In the genomic region with DNA sequence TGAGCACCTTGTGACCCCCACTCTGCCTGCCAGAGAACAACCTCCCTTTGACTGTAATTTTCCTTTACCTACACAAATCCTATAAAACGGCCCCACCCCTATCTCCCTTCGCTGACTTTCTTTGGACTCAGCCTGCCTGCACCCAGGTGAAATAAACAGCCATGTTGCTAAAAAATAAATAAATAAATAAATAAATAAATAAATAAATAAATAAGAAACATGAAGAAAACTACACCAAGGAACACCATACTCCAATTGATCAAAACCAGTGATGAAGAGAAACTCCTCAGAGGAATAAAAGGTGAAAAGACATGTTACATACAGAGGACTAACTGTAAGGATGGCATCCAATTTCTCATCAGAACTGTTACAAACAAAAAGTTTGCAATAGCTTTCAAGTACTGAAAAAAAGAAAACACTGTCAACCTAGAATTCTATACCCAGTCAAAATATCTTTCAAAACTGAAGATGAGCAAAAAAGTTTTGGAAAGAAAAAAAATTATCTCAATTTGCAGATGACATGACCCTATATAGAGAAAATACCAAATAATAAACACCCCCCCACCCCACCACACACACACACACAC, we compare ENCODE assay signal across 2 cellular contexts.
TF ChIP-seq lines count a peak whose summit lies in the region.

No MANE protein-coding gene starts in this region.

TF ChIP-seq in A549, 52 proteins besides CTCF, POLR2A, EP300 and RAD21 (continued from another document):
- TF ChIP-seq, protein P1, sequence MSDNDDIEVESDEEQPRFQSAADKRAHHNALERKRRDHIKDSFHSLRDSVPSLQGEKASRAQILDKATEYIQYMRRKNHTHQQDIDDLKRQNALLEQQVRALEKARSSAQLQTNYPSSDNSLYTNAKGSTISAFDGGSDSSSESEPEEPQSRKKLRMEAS (IDR thresholded peaks at IDR 0.05) = no peak
- no peak for TF ChIP-seq JUN (IDR thresholded peaks at IDR 0.05)

TF ChIP-seq in K562, 482 proteins besides CTCF, POLR2A, EP300 and RAD21:
- peak; percentile 92 for TF ChIP-seq ZFP1 (CRISPR knock-in tag; IDR thresholded peaks at IDR 0.05)
- TF ChIP-seq, protein P2, sequence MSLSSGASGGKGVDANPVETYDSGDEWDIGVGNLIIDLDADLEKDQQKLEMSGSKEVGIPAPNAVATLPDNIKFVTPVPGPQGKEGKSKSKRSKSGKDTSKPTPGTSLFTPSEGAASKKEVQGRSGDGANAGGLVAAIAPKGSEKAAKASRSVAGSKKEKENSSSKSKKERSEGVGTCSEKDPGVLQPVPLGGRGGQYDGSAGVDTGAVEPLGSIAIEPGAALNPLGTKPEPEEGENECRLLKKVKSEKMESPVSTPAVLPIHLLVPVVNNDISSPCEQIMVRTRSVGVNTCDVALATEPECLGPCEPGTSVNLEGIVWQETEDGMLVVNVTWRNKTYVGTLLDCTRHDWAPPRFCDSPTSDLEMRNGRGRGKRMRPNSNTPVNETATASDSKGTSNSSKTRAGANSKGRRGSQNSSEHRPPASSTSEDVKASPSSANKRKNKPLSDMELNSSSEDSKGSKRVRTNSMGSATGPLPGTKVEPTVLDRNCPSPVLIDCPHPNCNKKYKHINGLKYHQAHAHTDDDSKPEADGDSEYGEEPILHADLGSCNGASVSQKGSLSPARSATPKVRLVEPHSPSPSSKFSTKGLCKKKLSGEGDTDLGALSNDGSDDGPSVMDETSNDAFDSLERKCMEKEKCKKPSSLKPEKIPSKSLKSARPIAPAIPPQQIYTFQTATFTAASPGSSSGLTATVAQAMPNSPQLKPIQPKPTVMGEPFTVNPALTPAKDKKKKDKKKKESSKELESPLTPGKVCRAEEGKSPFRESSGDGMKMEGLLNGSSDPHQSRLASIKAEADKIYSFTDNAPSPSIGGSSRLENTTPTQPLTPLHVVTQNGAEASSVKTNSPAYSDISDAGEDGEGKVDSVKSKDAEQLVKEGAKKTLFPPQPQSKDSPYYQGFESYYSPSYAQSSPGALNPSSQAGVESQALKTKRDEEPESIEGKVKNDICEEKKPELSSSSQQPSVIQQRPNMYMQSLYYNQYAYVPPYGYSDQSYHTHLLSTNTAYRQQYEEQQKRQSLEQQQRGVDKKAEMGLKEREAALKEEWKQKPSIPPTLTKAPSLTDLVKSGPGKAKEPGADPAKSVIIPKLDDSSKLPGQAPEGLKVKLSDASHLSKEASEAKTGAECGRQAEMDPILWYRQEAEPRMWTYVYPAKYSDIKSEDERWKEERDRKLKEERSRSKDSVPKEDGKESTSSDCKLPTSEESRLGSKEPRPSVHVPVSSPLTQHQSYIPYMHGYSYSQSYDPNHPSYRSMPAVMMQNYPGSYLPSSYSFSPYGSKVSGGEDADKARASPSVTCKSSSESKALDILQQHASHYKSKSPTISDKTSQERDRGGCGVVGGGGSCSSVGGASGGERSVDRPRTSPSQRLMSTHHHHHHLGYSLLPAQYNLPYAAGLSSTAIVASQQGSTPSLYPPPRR (CRISPR knock-in tag; IDR thresholded peaks at IDR 0.05; ENCODE audit: borderline replicate concordance) = no peak
- TF ChIP-seq, protein P3, sequence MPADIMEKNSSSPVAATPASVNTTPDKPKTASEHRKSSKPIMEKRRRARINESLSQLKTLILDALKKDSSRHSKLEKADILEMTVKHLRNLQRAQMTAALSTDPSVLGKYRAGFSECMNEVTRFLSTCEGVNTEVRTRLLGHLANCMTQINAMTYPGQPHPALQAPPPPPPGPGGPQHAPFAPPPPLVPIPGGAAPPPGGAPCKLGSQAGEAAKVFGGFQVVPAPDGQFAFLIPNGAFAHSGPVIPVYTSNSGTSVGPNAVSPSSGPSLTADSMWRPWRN (IDR thresholded peaks at IDR 0.05; ENCODE audit: low read depth) = no peak
- peak in 1 of 2 experiments; percentile 71; a peak in 2 of 4 replicates for TF ChIP-seq TRIM24 (IDR thresholded peaks at IDR 0.05)
- TF ChIP-seq, protein P4, sequence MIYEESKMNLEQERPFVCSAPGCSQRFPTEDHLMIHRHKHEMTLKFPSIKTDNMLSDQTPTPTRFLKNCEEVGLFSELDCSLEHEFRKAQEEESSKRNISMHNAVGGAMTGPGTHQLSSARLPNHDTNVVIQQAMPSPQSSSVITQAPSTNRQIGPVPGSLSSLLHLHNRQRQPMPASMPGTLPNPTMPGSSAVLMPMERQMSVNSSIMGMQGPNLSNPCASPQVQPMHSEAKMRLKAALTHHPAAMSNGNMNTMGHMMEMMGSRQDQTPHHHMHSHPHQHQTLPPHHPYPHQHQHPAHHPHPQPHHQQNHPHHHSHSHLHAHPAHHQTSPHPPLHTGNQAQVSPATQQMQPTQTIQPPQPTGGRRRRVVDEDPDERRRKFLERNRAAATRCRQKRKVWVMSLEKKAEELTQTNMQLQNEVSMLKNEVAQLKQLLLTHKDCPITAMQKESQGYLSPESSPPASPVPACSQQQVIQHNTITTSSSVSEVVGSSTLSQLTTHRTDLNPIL (CRISPR knock-in tag; IDR thresholded peaks at IDR 0.05) = no peak
- TF ChIP-seq, protein P5, sequence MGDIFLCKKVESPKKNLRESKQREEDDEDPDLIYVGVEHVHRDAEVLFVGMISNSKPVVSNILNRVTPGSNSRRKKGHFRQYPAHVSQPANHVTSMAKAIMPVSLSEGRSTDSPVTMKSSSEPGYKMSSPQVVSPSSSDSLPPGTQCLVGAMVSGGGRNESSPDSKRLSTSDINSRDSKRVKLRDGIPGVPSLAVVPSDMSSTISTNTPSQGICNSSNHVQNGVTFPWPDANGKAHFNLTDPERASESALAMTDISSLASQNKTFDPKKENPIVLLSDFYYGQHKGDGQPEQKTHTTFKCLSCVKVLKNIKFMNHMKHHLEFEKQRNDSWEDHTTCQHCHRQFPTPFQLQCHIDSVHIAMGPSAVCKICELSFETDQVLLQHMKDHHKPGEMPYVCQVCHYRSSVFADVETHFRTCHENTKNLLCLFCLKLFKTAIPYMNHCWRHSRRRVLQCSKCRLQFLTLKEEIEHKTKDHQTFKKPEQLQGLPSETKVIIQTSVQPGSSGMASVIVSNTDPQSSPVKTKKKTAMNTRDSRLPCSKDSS (IDR thresholded peaks at IDR 0.05; ENCODE audit: low read depth, partially characterized antibody) = peak; percentile 85
- TF ChIP-seq DPF2 (IDR thresholded peaks at IDR 0.05) = no peak
- TF ChIP-seq, protein P6, sequence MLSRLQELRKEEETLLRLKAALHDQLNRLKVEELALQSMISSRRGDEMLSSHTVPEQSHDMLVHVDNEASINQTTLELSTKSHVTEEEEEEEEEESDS (CRISPR knock-in tag; IDR thresholded peaks at IDR 0.05) = no peak
- TF ChIP-seq, protein P7, sequence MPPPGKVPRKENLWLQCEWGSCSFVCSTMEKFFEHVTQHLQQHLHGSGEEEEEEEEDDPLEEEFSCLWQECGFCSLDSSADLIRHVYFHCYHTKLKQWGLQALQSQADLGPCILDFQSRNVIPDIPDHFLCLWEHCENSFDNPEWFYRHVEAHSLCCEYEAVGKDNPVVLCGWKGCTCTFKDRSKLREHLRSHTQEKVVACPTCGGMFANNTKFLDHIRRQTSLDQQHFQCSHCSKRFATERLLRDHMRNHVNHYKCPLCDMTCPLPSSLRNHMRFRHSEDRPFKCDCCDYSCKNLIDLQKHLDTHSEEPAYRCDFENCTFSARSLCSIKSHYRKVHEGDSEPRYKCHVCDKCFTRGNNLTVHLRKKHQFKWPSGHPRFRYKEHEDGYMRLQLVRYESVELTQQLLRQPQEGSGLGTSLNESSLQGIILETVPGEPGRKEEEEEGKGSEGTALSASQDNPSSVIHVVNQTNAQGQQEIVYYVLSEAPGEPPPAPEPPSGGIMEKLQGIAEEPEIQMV (tag; conservative IDR thresholded peaks at IDR 0.05; ENCODE audit: low read depth) = no peak
- no peak for TF ChIP-seq ZNF184 (CRISPR knock-in tag; IDR thresholded peaks at IDR 0.05)
- TF ChIP-seq, protein P8, sequence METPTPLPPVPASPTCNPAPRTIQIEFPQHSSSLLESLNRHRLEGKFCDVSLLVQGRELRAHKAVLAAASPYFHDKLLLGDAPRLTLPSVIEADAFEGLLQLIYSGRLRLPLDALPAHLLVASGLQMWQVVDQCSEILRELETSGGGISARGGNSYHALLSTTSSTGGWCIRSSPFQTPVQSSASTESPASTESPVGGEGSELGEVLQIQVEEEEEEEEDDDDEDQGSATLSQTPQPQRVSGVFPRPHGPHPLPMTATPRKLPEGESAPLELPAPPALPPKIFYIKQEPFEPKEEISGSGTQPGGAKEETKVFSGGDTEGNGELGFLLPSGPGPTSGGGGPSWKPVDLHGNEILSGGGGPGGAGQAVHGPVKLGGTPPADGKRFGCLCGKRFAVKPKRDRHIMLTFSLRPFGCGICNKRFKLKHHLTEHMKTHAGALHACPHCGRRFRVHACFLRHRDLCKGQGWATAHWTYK (CRISPR knock-in tag; IDR thresholded peaks at IDR 0.05) = no peak
- no peak for TF ChIP-seq SLC30A9 (CRISPR knock-in tag; IDR thresholded peaks at IDR 0.05)
- no peak for TF ChIP-seq CBFA2T2 (conservative IDR thresholded peaks at IDR 0.05)
- no peak for TF ChIP-seq CREB1 (IDR thresholded peaks at IDR 0.05)
- TF ChIP-seq CREB1 (CRISPR knock-in tag; IDR thresholded peaks at IDR 0.05) = no peak
- TF ChIP-seq ELF4 (CRISPR knock-in tag; IDR thresholded peaks at IDR 0.05) = 0 out of 2 replicates have a peak, but pooled peaks have one; percentile 11
- no peak for TF ChIP-seq PHF8 (IDR thresholded peaks at IDR 0.05; ENCODE audit: borderline replicate concordance, low read length)
- TF ChIP-seq, protein P9, sequence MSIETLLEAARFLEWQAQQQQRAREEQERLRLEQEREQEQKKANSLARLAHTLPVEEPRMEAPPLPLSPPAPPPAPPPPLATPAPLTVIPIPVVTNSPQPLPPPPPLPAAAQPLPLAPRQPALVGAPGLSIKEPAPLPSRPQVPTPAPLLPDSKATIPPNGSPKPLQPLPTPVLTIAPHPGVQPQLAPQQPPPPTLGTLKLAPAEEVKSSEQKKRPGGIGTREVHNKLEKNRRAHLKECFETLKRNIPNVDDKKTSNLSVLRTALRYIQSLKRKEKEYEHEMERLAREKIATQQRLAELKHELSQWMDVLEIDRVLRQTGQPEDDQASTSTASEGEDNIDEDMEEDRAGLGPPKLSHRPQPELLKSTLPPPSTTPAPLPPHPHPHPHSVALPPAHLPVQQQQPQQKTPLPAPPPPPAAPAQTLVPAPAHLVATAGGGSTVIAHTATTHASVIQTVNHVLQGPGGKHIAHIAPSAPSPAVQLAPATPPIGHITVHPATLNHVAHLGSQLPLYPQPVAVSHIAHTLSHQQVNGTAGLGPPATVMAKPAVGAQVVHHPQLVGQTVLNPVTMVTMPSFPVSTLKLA (conservative IDR thresholded peaks at IDR 0.05) = no peak
- TF ChIP-seq, protein P10, sequence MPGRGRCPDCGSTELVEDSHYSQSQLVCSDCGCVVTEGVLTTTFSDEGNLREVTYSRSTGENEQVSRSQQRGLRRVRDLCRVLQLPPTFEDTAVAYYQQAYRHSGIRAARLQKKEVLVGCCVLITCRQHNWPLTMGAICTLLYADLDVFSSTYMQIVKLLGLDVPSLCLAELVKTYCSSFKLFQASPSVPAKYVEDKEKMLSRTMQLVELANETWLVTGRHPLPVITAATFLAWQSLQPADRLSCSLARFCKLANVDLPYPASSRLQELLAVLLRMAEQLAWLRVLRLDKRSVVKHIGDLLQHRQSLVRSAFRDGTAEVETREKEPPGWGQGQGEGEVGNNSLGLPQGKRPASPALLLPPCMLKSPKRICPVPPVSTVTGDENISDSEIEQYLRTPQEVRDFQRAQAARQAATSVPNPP (IDR thresholded peaks at IDR 0.05; ENCODE audit: borderline replicate concordance, insufficient read depth, insufficient read length) = no peak
- TF ChIP-seq, protein P11, sequence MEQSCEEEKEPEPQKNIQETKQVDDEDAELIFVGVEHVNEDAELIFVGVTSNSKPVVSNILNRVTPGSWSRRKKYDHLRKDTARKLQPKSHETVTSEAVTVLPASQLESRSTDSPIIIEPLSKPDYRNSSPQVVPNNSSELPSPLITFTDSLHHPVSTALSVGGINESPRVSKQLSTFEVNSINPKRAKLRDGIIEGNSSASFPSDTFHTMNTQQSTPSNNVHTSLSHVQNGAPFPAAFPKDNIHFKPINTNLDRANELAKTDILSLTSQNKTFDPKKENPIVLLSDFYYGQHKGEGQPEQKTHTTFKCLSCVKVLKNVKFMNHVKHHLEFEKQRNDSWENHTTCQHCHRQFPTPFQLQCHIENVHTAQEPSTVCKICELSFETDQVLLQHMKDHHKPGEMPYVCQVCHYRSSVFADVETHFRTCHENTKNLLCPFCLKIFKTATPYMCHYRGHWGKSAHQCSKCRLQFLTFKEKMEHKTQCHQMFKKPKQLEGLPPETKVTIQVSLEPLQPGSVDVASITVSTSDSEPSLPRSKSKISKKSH (CRISPR knock-in tag; IDR thresholded peaks at IDR 0.05) = peak; percentile 68; the same call in 1 of the 2 replicates
- TF ChIP-seq CBX3 (IDR thresholded peaks at IDR 0.05; ENCODE audit: borderline replicate concordance in 1 of 2, low read length in 2 of 2) = peak in 1 of 2 experiments; percentile 96; a peak in 2 of 3 replicates
- TF ChIP-seq CCAR2 (IDR thresholded peaks at IDR 0.05; ENCODE audit: low read depth, low read length) = no peak
- peak; percentile 92 for TF ChIP-seq TRIM28 (IDR thresholded peaks at IDR 0.05)
- no peak for TF ChIP-seq POLR2H (tag; IDR thresholded peaks at IDR 0.05; ENCODE audit: low read depth)
- TF ChIP-seq CBX5 (IDR thresholded peaks at IDR 0.05; ENCODE audit: borderline replicate concordance, low read depth) = peak; percentile 89
- peak; percentile 59; the same call in 1 of the 2 replicates for TF ChIP-seq ZEB2 (IDR thresholded peaks at IDR 0.05)
- TF ChIP-seq RNF2 (IDR thresholded peaks at IDR 0.05) = no peak
- TF ChIP-seq, protein P12, sequence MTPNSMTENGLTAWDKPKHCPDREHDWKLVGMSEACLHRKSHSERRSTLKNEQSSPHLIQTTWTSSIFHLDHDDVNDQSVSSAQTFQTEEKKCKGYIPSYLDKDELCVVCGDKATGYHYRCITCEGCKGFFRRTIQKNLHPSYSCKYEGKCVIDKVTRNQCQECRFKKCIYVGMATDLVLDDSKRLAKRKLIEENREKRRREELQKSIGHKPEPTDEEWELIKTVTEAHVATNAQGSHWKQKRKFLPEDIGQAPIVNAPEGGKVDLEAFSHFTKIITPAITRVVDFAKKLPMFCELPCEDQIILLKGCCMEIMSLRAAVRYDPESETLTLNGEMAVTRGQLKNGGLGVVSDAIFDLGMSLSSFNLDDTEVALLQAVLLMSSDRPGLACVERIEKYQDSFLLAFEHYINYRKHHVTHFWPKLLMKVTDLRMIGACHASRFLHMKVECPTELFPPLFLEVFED (CRISPR knock-in tag; conservative IDR thresholded peaks at IDR 0.05) = no peak
- TF ChIP-seq ZNF445 (CRISPR knock-in tag; IDR thresholded peaks at IDR 0.05; ENCODE audit: low read depth) = no peak
- TF ChIP-seq POLR2B (IDR thresholded peaks at IDR 0.05; ENCODE audit: low read depth, partially characterized antibody) = no peak
- TF ChIP-seq POLR2AphosphoS5 (IDR thresholded peaks at IDR 0.05; ENCODE audit: control insufficient read depth, insufficient read depth, low read depth, low read length) = no peak
- no peak for TF ChIP-seq TAF1 (IDR thresholded peaks at IDR 0.05; ENCODE audit: control insufficient read depth, extremely low read depth, insufficient read depth, low read length, severe bottlenecking)
